21 cellular contexts compared by ENCODE assay signal in genomic region chr14:52937869-52938268, GRCh38. TPM values are rescaled to one million over a fixed set of nuclear protein-coding genes. Genes with fewer than 3 reads are reported as not detected.
DNase-seq lines count a peak whose midpoint lies in the region; ATAC-seq and TF ChIP-seq lines count a peak whose summit lies in the region.
"Had no signal": no experiment of that assay in that cellular context is flagged by ENCODE, and none has a peak within 500 bp of the region (broad histone marks: within the 10 kb centered on the region; RNA-seq: fewer than 3 reads in every experiment).

No MANE protein-coding gene starts in this region.

- peak overlapping the region; percentile 48 for H3K4me2 ChIP-seq in fibroblast of lung (ENCODE audit: extremely low read depth, insufficient read depth, low read length)
- H3K4me2 ChIP-seq in osteoblast (ENCODE audit: insufficient read depth, low read length): peak overlapping the region; percentile 61

- DNase-seq in fibroblast of lung (ENCODE audit: low read depth in 2 of 2) (no peak), osteoblast (ENCODE audit: insufficient read length, low spot score, missing footprints) (no peak), thyroid gland (peak in 1 of 2 donors; percentile 14), GM10266 (ENCODE audit: extremely low spot score) (no peak)
- DNase-seq: ACHN; AML-193; DMS 273 treated with DMSO at 0.1 percent for 48 hours; GF-D8; NCI-H1417; NCI-H187 treated with DMSO at 0.1 percent for 48 hours; NCI-H526 treated with DMSO at 0.1 percent for 48 hours; NK-92 treated with Interleukin-12 subunit alpha and Interleukin-12 subunit beta, amount 100 ng/mL, for 24 hours; SHP77 treated with DMSO at 0.1 percent for 48 hours had no signal

- intact Hi-C loops in thyroid gland (cut with DNase I): no loop called here

- H3K27me3 ChIP-seq in fibroblast of lung (ENCODE audit: control insufficient read depth, insufficient read depth, low read length): no peaks in the 10 kb centered on the region
- H3K27me3 ChIP-seq in osteoblast (ENCODE audit: insufficient read depth, low read length): no peaks in the 10 kb centered on the region
- no peaks in the 10 kb centered on the region for H3K27me3 ChIP-seq in thyroid gland

- peaks cover 6% of the 10 kb centered on the region for H3K4me1 ChIP-seq in HEK293 (ENCODE audit: control insufficient read depth, insufficient read depth, low read length)
- peaks cover 11% of the 10 kb centered on the region for H3K4me1 ChIP-seq in fibroblast of lung (ENCODE audit: control insufficient read depth, extremely low read depth, insufficient read depth, low read length)
- H3K4me1 ChIP-seq in osteoblast (ENCODE audit: insufficient read depth, low read length): peaks cover 25% of the 10 kb centered on the region
- peaks cover 36 to 41% of the 10 kb centered on the region in 2 donors for H3K4me1 ChIP-seq in thyroid gland

- 40 to 50% methylated on average over 3 of the region's 3 CpGs for WGBS in thyroid gland, 2 donors

- H3K79me2 ChIP-seq in fibroblast of lung (ENCODE audit: control insufficient read depth, insufficient read depth, low read length) (peaks cover 96% of the 10 kb centered on the region), osteoblast (ENCODE audit: insufficient read depth, low read length) (peaks cover 99% of the 10 kb centered on the region)

- H2AFZ ChIP-seq in fibroblast of lung (ENCODE audit: low read length): no peak overlapping the region
- no peak overlapping the region for H2AFZ ChIP-seq in osteoblast (ENCODE audit: low read length)

- TF ChIP-seq POLR2A in thyroid gland (IDR thresholded peaks at IDR 0.05) (no peak), GM18505 (IDR thresholded peaks at IDR 0.05; ENCODE audit: borderline replicate concordance, extremely low read depth, insufficient read depth, insufficient read length) (no peak)

- H3K36me3 ChIP-seq in HEK293 (ENCODE audit: control insufficient read depth in 2 of 2, insufficient read depth in 1 of 2, low read length in 2 of 2): no peaks in the 10 kb centered on the region
- H3K36me3 ChIP-seq in fibroblast of lung (ENCODE audit: control insufficient read depth, insufficient read depth, low read length): no peaks in the 10 kb centered on the region
- peaks cover 27% of the 10 kb centered on the region for H3K36me3 ChIP-seq in osteoblast (ENCODE audit: insufficient read depth, low read length)
- no peaks in the 10 kb centered on the region for H3K36me3 ChIP-seq in thyroid gland

- no peak overlapping the region for H3K9ac ChIP-seq in fibroblast of lung (ENCODE audit: insufficient read depth, low read length)

- no peaks in the 10 kb centered on the region for H3K9me3 ChIP-seq in HEK293 (ENCODE audit: control insufficient read depth, insufficient read depth, low read depth, low read length)
- H3K9me3 ChIP-seq in fibroblast of lung (ENCODE audit: control insufficient read depth, insufficient read depth, low read depth, low read length): no peaks in the 10 kb centered on the region
- no peaks in the 10 kb centered on the region for H3K9me3 ChIP-seq in osteoblast (ENCODE audit: low read depth, low read length)
- H3K9me3 ChIP-seq in thyroid gland: no peaks in the 10 kb centered on the region

- CTCF ChIA-PET in HEK293 (lab: Yijun Ruan, JAX): interaction anchor here (0.9 kb wide), 1 partner anchor 14 kb away, joined by 3 read pairs; the partner anchor contains the start of gene FERMT2

- POLR2A ChIA-PET in HEK293 (lab: Yijun Ruan, JAX): no interaction called here

- no peak overlapping the region for H3K27ac ChIP-seq in HEK293 (ENCODE audit: extremely low read depth, low read depth, low read length)
- no peak overlapping the region for H3K27ac ChIP-seq in fibroblast of lung (ENCODE audit: insufficient read depth, low read length)
- peak overlapping the region; percentile 43 for H3K27ac ChIP-seq in osteoblast (ENCODE audit: low read depth, low read length)
- H3K27ac ChIP-seq in thyroid gland: peak overlapping the region; percentile 68 to 75 (median 70)

- no peak for ATAC-seq in HG03139 (IDR thresholded peaks at IDR 0.05; ENCODE audit: unreplicated experiment)
- ATAC-seq in GM21381 (IDR thresholded peaks at IDR 0.05; ENCODE audit: unreplicated experiment): no peak
- ATAC-seq in GM18505 (IDR thresholded peaks at IDR 0.05; ENCODE audit: unreplicated experiment): no peak
- ATAC-seq: HCT116, K562 had no signal

- TF ChIP-seq CTCF in HEK293 (tag by site-specific recombination; IDR thresholded peaks at IDR 0.05) (no peak), fibroblast of lung (conservative IDR thresholded peaks at IDR 0.05 in 1 of 2, IDR thresholded peaks at IDR 0.05 in 1 of 2; ENCODE audit: low read depth in 1 of 2, low read length in 2 of 2) (no peak), osteoblast (IDR thresholded peaks at IDR 0.05; ENCODE audit: extremely low read depth, low read depth, low read length) (no peak), thyroid gland (IDR thresholded peaks at IDR 0.05) (no peak), GM10266 (IDR thresholded peaks at IDR 0.05; ENCODE audit: control insufficient read depth, insufficient read depth, low read depth, missing control alignments) (no peak)

- H4K20me1 ChIP-seq in fibroblast of lung (ENCODE audit: control insufficient read depth, extremely low read depth, insufficient read depth, low read length) (peaks cover 14% of the 10 kb centered on the region), osteoblast (ENCODE audit: insufficient read depth, low read length) (peaks cover 84% of the 10 kb centered on the region)

- H3K4me3 ChIP-seq in HEK293 (ENCODE audit: low read depth, low read length): no peak overlapping the region
- H3K4me3 ChIP-seq in fibroblast of lung (replicated peaks in 1 of 4; ENCODE audit: control extremely low read depth in 1 of 4, insufficient read depth in 1 of 4, low read depth in 3 of 4, low read length in 4 of 4): no peak overlapping the region
- no peak overlapping the region for H3K4me3 ChIP-seq in osteoblast (ENCODE audit: insufficient read depth, low read length)
- no peak overlapping the region for H3K4me3 ChIP-seq in thyroid gland (replicated peaks in 1 of 3)
- H3K4me3 ChIP-seq: K562 had no signal

TF ChIP-seq in HEK293, 187 proteins besides CTCF, POLR2A, EP300 and RAD21:
- TF ChIP-seq ZBTB7A (tag by site-specific recombination; IDR thresholded peaks at IDR 0.05; ENCODE audit: low read depth) (no peak), PRDM6 (tag by site-specific recombination; IDR thresholded peaks at IDR 0.05) (0 out of 2 replicates have a peak, but pooled peaks have one; percentile 18), SCRT1 (tag by site-specific recombination; IDR thresholded peaks at IDR 0.05; ENCODE audit: borderline replicate concordance) (no peak)

RNA-seq across cellular contexts. Expression of gene FERMT2, which starts 13.0 kb away (rescaled TPM):
- total RNA-seq in fibroblast of lung (111 and 128 TPM in 2 replicates), osteoblast (220 and 280 TPM in 2 replicates), thyroid gland (10 to 100 TPM; 57.1 to 98.5 (median 74.2) TPM)
- polyA plus RNA-seq in fibroblast of lung: 176 and 439 TPM in 2 replicates
- polyA plus RNA-seq in fibroblast of lung (2012): 78.4 and 190 TPM in 2 replicates
- polyA minus RNA-seq in fibroblast of lung (ENCODE audit: low replicate concordance): 67.7 and 184 TPM in 2 replicates
- total RNA-seq: OCI-LY7 had no signal
- polyA plus RNA-seq: CD14-positive monocyte had no signal

Comparison
In these comparisons a context has a peak if more than half of its experiments do, and no peak if none do; other contexts are left out.
1. H3K27ac ChIP-seq: peak in osteoblast (single experiment) and thyroid gland (3 of 3); none in HEK293 (single experiment) and fibroblast of lung (single experiment).